ENCODE assay signal across 11 cellular contexts in genomic region chr12:26750531-26751171, GRCh38.
DNase-seq lines count a peak whose midpoint lies in the region; ATAC-seq and TF ChIP-seq lines count a peak whose summit lies in the region.
"Had no signal": no experiment of that assay in that cellular context is flagged by ENCODE, and none has a peak within 500 bp of the region (broad histone marks: within the 10 kb centered on the region; RNA-seq: fewer than 3 reads in every experiment).

No MANE protein-coding gene starts in this region.

- WGBS in SK-N-SH (ENCODE audit: low lambda C conversion rate), result 94% methylated on average over 7 of the region's 7 CpGs

- H3K27ac Mint-ChIP-seq in CD14-positive monocyte (peak overlapping the region in 6 of 7 donors; percentile 2 to 76 (median 58)), activated B cell treated with CpG ODN at 0.5 μM for 24 hours (peak overlapping the region; percentile 32)

- no peak for TF ChIP-seq RAD21 in SK-N-SH (IDR thresholded peaks at IDR 0.05; ENCODE audit: low read length)

- H3K27ac ChIP-seq in effector memory CD4-positive, alpha-beta T cell (ENCODE audit: insufficient read depth, low read length, poor library complexity, severe bottlenecking), result no peak overlapping the region
- no peak overlapping the region for H3K27ac ChIP-seq in SK-N-SH (ENCODE audit: low read depth in 2 of 2, low read length in 1 of 2)

- peaks cover 0 to 6% (median 2%) of the 10 kb centered on the region in 7 donors for H3K9me3 Mint-ChIP-seq in CD14-positive monocyte
- peaks cover 4% of the 10 kb centered on the region for H3K9me3 Mint-ChIP-seq in activated B cell treated with CpG ODN at 0.5 μM for 24 hours

- no peak overlapping the region for H3K9ac ChIP-seq in SK-N-SH

- TF ChIP-seq CTCF in CD14-positive monocyte (IDR thresholded peaks at IDR 0.05), result no peak
- no peak for TF ChIP-seq CTCF in activated B cell treated with CpG ODN at 0.5 μM for 24 hours (IDR thresholded peaks at IDR 0.05)
- TF ChIP-seq CTCF in SK-N-SH (IDR thresholded peaks at IDR 0.05), result no peak

- DNase-seq in CD14-positive monocyte (ENCODE audit: low spot score) (no peak), activated B cell treated with CpG ODN at 0.5 μM for 24 hours (no peak), NCI-H2029 (lab: John Stamatoyannopoulos, UW) (no peak), SK-N-SH (no peak), NCI-H82 (lab: John Stamatoyannopoulos, UW) (no peak)
- no peak for DNase-seq in effector memory CD4-positive, alpha-beta T cell
- DNase-seq: activated CD4-positive, CD25-positive, alpha-beta regulatory T cell; COR-L47; HCEC 1CT had no signal

- H3K4me2 ChIP-seq in SK-N-SH, result no peak overlapping the region

- POLR2A ChIA-PET in activated B cell treated with CpG ODN at 0.5 μM for 24 hours (lab: Charles Lee), result interaction anchor here (1.4 kb wide), 1 partner anchor 83 kb away, joined by 6 read pairs; the partner anchor contains the start of gene ITPR2
- POLR2A ChIA-PET in SK-N-SH (lab: Yijun Ruan, JAX), result no interaction called here

- H4K20me1 ChIP-seq in SK-N-SH (ENCODE audit: insufficient read depth), result no peaks in the 10 kb centered on the region

- no peak for TF ChIP-seq EP300 in SK-N-SH (IDR thresholded peaks at IDR 0.05; ENCODE audit: borderline replicate concordance in 1 of 2, low read depth in 1 of 2, low read length in 1 of 2)

- CTCF ChIA-PET in activated B cell treated with CpG ODN at 0.5 μM for 24 hours (lab: Charles Lee), result no interaction called here
- CTCF ChIA-PET in SK-N-SH (lab: Yijun Ruan, JAX), result no interaction called here

- intact Hi-C loops in CD14-positive monocyte (cut with micrococcal nuclease) (no loop called here), activated B cell treated with CpG ODN at 0.5 μM for 24 hours (cut with micrococcal nuclease) (loop anchor here (1.0 to 2.0 kb wide), 4 partner anchors 16 to 41 kb away; no protein-coding TSS in a partner anchor)

- no peaks in the 10 kb centered on the region for H3K36me3 ChIP-seq in effector memory CD4-positive, alpha-beta T cell (ENCODE audit: control insufficient read depth, insufficient read depth, low read length)
- no peaks in the 10 kb centered on the region for H3K36me3 ChIP-seq in SK-N-SH (replicated peaks in 1 of 2; ENCODE audit: control insufficient read depth in 1 of 2, insufficient read depth in 2 of 2, low read length in 1 of 2)

- H3K9me2 ChIP-seq in SK-N-SH, result no peaks in the 10 kb centered on the region

- no peaks in the 10 kb centered on the region for H3K9me3 ChIP-seq in effector memory CD4-positive, alpha-beta T cell (ENCODE audit: control insufficient read depth, low read length)
- peaks cover 6% of the 10 kb centered on the region; the same call in 1 of the 2 replicates for H3K9me3 ChIP-seq in SK-N-SH

- peak overlapping the region; percentile 47 to 88 for H3K4me3 Mint-ChIP-seq in CD14-positive monocyte
- peak overlapping the region; percentile 44 for H3K4me3 Mint-ChIP-seq in activated B cell treated with CpG ODN at 0.5 μM for 24 hours

- no peaks in the 10 kb centered on the region for H3K27me3 Mint-ChIP-seq in CD14-positive monocyte (ENCODE audit: low read depth in 3 of 3)
- H3K27me3 Mint-ChIP-seq in activated B cell treated with CpG ODN at 0.5 μM for 24 hours, result no peaks in the 10 kb centered on the region

- ATAC-seq in GM19351 (IDR thresholded peaks at IDR 0.05; ENCODE audit: unreplicated experiment) (peak; percentile 47), HG02981 (IDR thresholded peaks at IDR 0.05; ENCODE audit: unreplicated experiment) (peak; percentile 40), activated B cell treated with CpG ODN at 0.5 μM for 24 hours (ENCODE audit: low read depth) (peak; percentile 68)

- no peaks in the 10 kb centered on the region for H3K27me3 ChIP-seq in effector memory CD4-positive, alpha-beta T cell (replicated peaks; ENCODE audit: control insufficient read depth, insufficient read depth, low read length, poor library complexity, severe bottlenecking)
- H3K27me3 ChIP-seq in SK-N-SH (ENCODE audit: insufficient read depth), result no peaks in the 10 kb centered on the region

- no peaks in the 10 kb centered on the region for H3K36me3 Mint-ChIP-seq in CD14-positive monocyte
- H3K36me3 Mint-ChIP-seq in activated B cell treated with CpG ODN at 0.5 μM for 24 hours (ENCODE audit: low read depth), result peaks cover 4% of the 10 kb centered on the region

- H3K4me1 Mint-ChIP-seq in CD14-positive monocyte, result peaks cover 37% of the 10 kb centered on the region
- H3K4me1 Mint-ChIP-seq in activated B cell treated with CpG ODN at 0.5 μM for 24 hours, result peaks cover 51% of the 10 kb centered on the region

- no peak overlapping the region for H2AFZ ChIP-seq in SK-N-SH (ENCODE audit: low read depth)

- H3K4me3 ChIP-seq in effector memory CD4-positive, alpha-beta T cell (ENCODE audit: insufficient read depth, low read depth, low read length, poor library complexity, severe bottlenecking), result no peak overlapping the region
- no peak overlapping the region for H3K4me3 ChIP-seq in SK-N-SH (ENCODE audit: low read depth in 2 of 2, low read length in 1 of 2)

- H3F3A ChIP-seq in SK-N-SH (replicated peaks; ENCODE audit: insufficient read depth), result peaks cover 39% of the 10 kb centered on the region

- peaks cover 3% of the 10 kb centered on the region for H3K4me1 ChIP-seq in effector memory CD4-positive, alpha-beta T cell (ENCODE audit: control insufficient read depth, insufficient read depth, low read length, poor library complexity, severe bottlenecking)
- H3K4me1 ChIP-seq in SK-N-SH (ENCODE audit: control insufficient read depth in 1 of 2, insufficient read depth in 2 of 2, low read depth in 1 of 2, low read length in 1 of 2), result peaks cover 9 to 27% of the 10 kb centered on the region in 2 experiments

- no peaks in the 10 kb centered on the region for H3K79me2 ChIP-seq in SK-N-SH (ENCODE audit: insufficient read depth)

TF ChIP-seq in SK-N-SH, 30 proteins besides CTCF, POLR2A, EP300 and RAD21:
- TF ChIP-seq GATA2 (CRISPR knock-in tag; IDR thresholded peaks at IDR 0.05) (no peak), ELF1 (IDR thresholded peaks at IDR 0.05) (no peak)
